Comparison of ENCODE assay signal across 14 cellular contexts in genomic region chr2:20143263-20143662, GRCh38.
DNase-seq lines count a peak whose midpoint lies in the region; ATAC-seq and TF ChIP-seq lines count a peak whose summit lies in the region.
"Had no signal": no experiment of that assay in that cellular context is flagged by ENCODE, and none has a peak within 500 bp of the region (broad histone marks: within the 10 kb centered on the region; RNA-seq: fewer than 3 reads in every experiment).

No MANE protein-coding gene starts in this region.

- H3K4me1 ChIP-seq in IMR-90 (ENCODE audit: control insufficient read depth, insufficient read depth, low read length) (peaks cover 9% of the 10 kb centered on the region), uterus (no peaks in the 10 kb centered on the region)
- H3K4me1 ChIP-seq: Caco-2 had no signal

- no peaks in the 10 kb centered on the region for H3K79me1 ChIP-seq in IMR-90 (ENCODE audit: low read depth in 1 of 2, low read length in 2 of 2)

- peaks cover 19% of the 10 kb centered on the region for H3K9me1 ChIP-seq in IMR-90 (ENCODE audit: insufficient read depth, low read length)

- POLR2A ChIA-PET in IMR-90 (lab: Charles Lee; ENCODE audit: unreplicated experiment), result no interaction called here

- no peak overlapping the region; a peak in 1 of 4 replicates for H4K8ac ChIP-seq in IMR-90 (ENCODE audit: low read depth in 2 of 2, low read length in 2 of 2)

- H3K4me2 ChIP-seq in IMR-90 (ENCODE audit: low read depth, low read length), result no peak overlapping the region

- BruUV-seq in IMR-90 (replicated peaks; lab: Mats Ljungman, UMichigan), result no TSS peak

- no peak overlapping the region for H2AK9ac ChIP-seq in IMR-90 (replicated peaks; ENCODE audit: low read depth, low read length, poor library complexity)

- no peak for TF ChIP-seq RAD21 in IMR-90 (IDR thresholded peaks at IDR 0.05; ENCODE audit: low read length)

- H2AFZ ChIP-seq in IMR-90 (replicated peaks; ENCODE audit: low read length, poor library complexity), result no peak overlapping the region

- H4K91ac ChIP-seq in IMR-90 (ENCODE audit: insufficient read depth, low read depth, low read length), result peak overlapping the region; percentile 33; the same call in 1 of the 2 replicates

- H3K14ac ChIP-seq in IMR-90 (replicated peaks; ENCODE audit: low read depth, low read length), result 0 out of 2 replicates have a peak overlapping the region, but pooled peaks have one; percentile 6

- CTCF ChIA-PET in IMR-90 (lab: Yijun Ruan, JAX), result no interaction called here

- intact Hi-C loops in IMR-90 (cut with micrococcal nuclease) (no loop called here), uterus (cut with DNase I; ENCODE audit: low total_unique reads) (no loop called here)

- dilution Hi-C loops in IMR-90 (cut with HindIII; ENCODE audit: low sequenced_read_pairs, unreplicated experiment), result no loop called here

- H2BK20ac ChIP-seq in IMR-90 (ENCODE audit: low read depth, low read length), result no peak overlapping the region

- H2BK120ac ChIP-seq in IMR-90 (ENCODE audit: low read depth, low read length), result peak overlapping the region; percentile 42; the same call in 1 of the 2 replicates

- H2BK5ac ChIP-seq in IMR-90 (ENCODE audit: low read depth, low read length, poor library complexity, severe bottlenecking), result no peak overlapping the region

- no peaks in the 10 kb centered on the region for H3K36me3 Mint-ChIP-seq in activated naive CD4-positive, alpha-beta T cell treated with anti-CD3 and anti-CD28 coated beads, Interleukin-2, amount 50 U/mL, for 72 hours

- no peaks in the 10 kb centered on the region for H4K20me1 ChIP-seq in IMR-90 (ENCODE audit: insufficient read depth, low read length)

- no peak for TF ChIP-seq CTCF in IMR-90 (conservative IDR thresholded peaks at IDR 0.05; ENCODE audit: low read depth, low read length)
- no peak for TF ChIP-seq CTCF in choroid plexus epithelial cell (conservative IDR thresholded peaks at IDR 0.05; ENCODE audit: low read depth, low read length)
- no peak for TF ChIP-seq CTCF in uterus (IDR thresholded peaks at IDR 0.05)

- H3K56ac ChIP-seq in IMR-90 (ENCODE audit: extremely low read depth, insufficient read depth, low read length), result no peak overlapping the region

- TF ChIP-seq POLR2A in IMR-90 (IDR thresholded peaks at IDR 0.05; ENCODE audit: low read depth, low read length) (no peak), uterus (IDR thresholded peaks at IDR 0.05) (no peak)

- H3K36me3 ChIP-seq in IMR-90 (ENCODE audit: control insufficient read depth, insufficient read depth, low read length), result no peaks in the 10 kb centered on the region
- no peaks in the 10 kb centered on the region for H3K36me3 ChIP-seq in uterus
- H3K36me3 ChIP-seq: WERI-Rb-1 had no signal

- peak; percentile 45 for ATAC-seq in IMR-90 (ENCODE audit: low read depth)
- ATAC-seq in GM21529 (IDR thresholded peaks at IDR 0.05; ENCODE audit: unreplicated experiment), result no peak
- ATAC-seq in activated naive CD4-positive, alpha-beta T cell treated with anti-CD3 and anti-CD28 coated beads, Interleukin-2, amount 50 U/mL, for 72 hours, result no peak

- no peak overlapping the region for H3K23ac ChIP-seq in IMR-90 (ENCODE audit: low read depth, low read length)

- H3K9me3 Mint-ChIP-seq in activated naive CD4-positive, alpha-beta T cell treated with anti-CD3 and anti-CD28 coated beads, Interleukin-2, amount 50 U/mL, for 72 hours, result no peaks in the 10 kb centered on the region

- H3K27ac ChIP-seq in IMR-90 (ENCODE audit: insufficient read depth, low read length), result no peak overlapping the region
- no peak overlapping the region for H3K27ac ChIP-seq in uterus
- H3K27ac ChIP-seq: WERI-Rb-1 had no signal

- in situ Hi-C loops in IMR-90 (cut with MboI; ENCODE audit: low sequenced_read_pairs), result no loop called here

- no peak overlapping the region for H4K5ac ChIP-seq in IMR-90 (ENCODE audit: low read depth, low read length)

- H2AK5ac ChIP-seq in IMR-90 (ENCODE audit: low read depth, low read length), result peak overlapping the region; percentile 29; the same call in 1 of the 2 replicates

- H3K4me3 ChIP-seq in IMR-90 (ENCODE audit: insufficient read depth, low read depth, low read length), result no peak overlapping the region
- H3K4me3 ChIP-seq in choroid plexus epithelial cell (ENCODE audit: low read depth, low read length), result no peak overlapping the region
- no peak overlapping the region for H3K4me3 ChIP-seq in uterus

- no peak overlapping the region for H3K18ac ChIP-seq in IMR-90 (ENCODE audit: low read depth, low read length)

- H3K9ac ChIP-seq in IMR-90 (ENCODE audit: low read depth, low read length), result no peak overlapping the region

- no peak overlapping the region for H2BK15ac ChIP-seq in IMR-90 (ENCODE audit: low read depth, low read length)

- H3K27me3 ChIP-seq in IMR-90 (ENCODE audit: control insufficient read depth, insufficient read depth, low read length) (no peaks in the 10 kb centered on the region), uterus (no peaks in the 10 kb centered on the region)

- peak overlapping the region; percentile 7; the same call in 1 of the 2 replicates for H3K4ac ChIP-seq in IMR-90 (ENCODE audit: low read depth, low read length)

- WGBS in IMR-90 (ENCODE audit: extremely low coverage in 2 of 2, insufficient read length in 1 of 2), 2 experiments, result no CpG with 5 or more reads among the region's 5 CpGs

- H3K27ac Mint-ChIP-seq in activated naive CD4-positive, alpha-beta T cell treated with anti-CD3 and anti-CD28 coated beads, Interleukin-2, amount 50 U/mL, for 72 hours, result no peak overlapping the region

- no peaks in the 10 kb centered on the region for H3K9me3 ChIP-seq in IMR-90 (ENCODE audit: control insufficient read depth, insufficient read depth, low read length)
- no peaks in the 10 kb centered on the region for H3K9me3 ChIP-seq in uterus
- H3K9me3 ChIP-seq: Caco-2 had no signal

- DNase-seq in A172 (ENCODE audit: low spot score), result peak; percentile 53
- DNase-seq in IMR-90, result peak; percentile 81
- DNase-seq in choroid plexus epithelial cell (ENCODE audit: low read depth), result peak; percentile 67
- DNase-seq in left kidney (ENCODE audit: low read depth, low spot score), result peak; percentile 33
- no peak for DNase-seq in uterus
- DNase-seq in activated naive CD4-positive, alpha-beta T cell treated with anti-CD3 and anti-CD28 coated beads, Interleukin-2, amount 50 U/mL, for 72 hours (ENCODE audit: low spot score in 2 of 2), result no peak
- DNase-seq in hippocampal formation (lab: John Stamatoyannopoulos, UW), result no peak
- DNase-seq: activated effector memory CD4-positive, alpha-beta T cell treated with anti-CD3 and anti-CD28 coated beads, Interleukin-2, amount 50 U/mL, for 16 hours; KG1; NCI-H146; NCI-H446 treated with DMSO at 0.1 percent for 48 hours; WERI-Rb-1 had no signal

TF ChIP-seq in IMR-90, 13 proteins besides CTCF, POLR2A, EP300 and RAD21:
- peak; percentile 60 for TF ChIP-seq CEBPB (IDR thresholded peaks at IDR 0.05; ENCODE audit: low read depth, low read length)
- TF ChIP-seq RFX5 (IDR thresholded peaks at IDR 0.05; ENCODE audit: low read depth, low read length), result no peak
- TF ChIP-seq USF2 (IDR thresholded peaks at IDR 0.05; ENCODE audit: low read depth, low read length), result no peak
- TF ChIP-seq CHD1 (IDR thresholded peaks at IDR 0.05; ENCODE audit: low read depth, low read length), result no peak
- no peak for TF ChIP-seq BHLHE40 (IDR thresholded peaks at IDR 0.05; ENCODE audit: low read depth, low read length)

Comparison
In these comparisons a context has a peak if more than half of its experiments do, and no peak if none do; other contexts are left out.
1. DNase-seq: peak in A172 (single experiment), IMR-90 (single experiment), choroid plexus epithelial cell (single experiment) and left kidney (single experiment); none in uterus (0 of 2), activated naive CD4-positive, alpha-beta T cell treated with anti-CD3 and anti-CD28 coated beads, Interleukin-2, amount 50 U/mL, for 72 hours (0 of 2) and hippocampal formation (0 of 2).